10 cellular contexts compared by ENCODE assay signal in genomic region chr1:12087797-12088314, GRCh38. TPM values are rescaled to one million over a fixed set of nuclear protein-coding genes. Genes with fewer than 3 reads are reported as not detected.
DNase-seq lines count a peak whose midpoint lies in the region; ATAC-seq and TF ChIP-seq lines count a peak whose summit lies in the region.
"Had no signal": no experiment of that assay in that cellular context is flagged by ENCODE, and none has a peak within 500 bp of the region (broad histone marks: within the 10 kb centered on the region; RNA-seq: fewer than 3 reads in every experiment).

No MANE protein-coding gene starts in this region.

- H3K36me3 ChIP-seq in spleen, result no peaks in the 10 kb centered on the region
- H3K36me3 ChIP-seq in stomach, result no peaks in the 10 kb centered on the region

- DNase-seq in activated CD8-positive, alpha-beta memory T cell treated with anti-CD3 and anti-CD28 coated beads, Interleukin-2, amount 50 U/mL, for 48 hours, result peak; percentile 69
- DNase-seq in spleen, result no peak
- no peak for DNase-seq in stomach
- no peak for DNase-seq in C1 segment of cervical spinal cord (lab: John Stamatoyannopoulos, UW)
- no peak for DNase-seq in SIG-M5 treated with dmso at 0.1 percent for 504 hours (lab: John Stamatoyannopoulos, UW; ENCODE audit: unreplicated experiment)
- DNase-seq: NCI-H345 had no signal

- no peaks in the 10 kb centered on the region for H3K27me3 ChIP-seq in spleen (replicated peaks in 1 of 7)
- H3K27me3 ChIP-seq in stomach, result no peaks in the 10 kb centered on the region

- peak; percentile 44 for ATAC-seq in GM18858 (IDR thresholded peaks at IDR 0.05; ENCODE audit: unreplicated experiment)
- ATAC-seq in HG03457 (IDR thresholded peaks at IDR 0.05; ENCODE audit: unreplicated experiment), result peak; percentile 44
- no peak for ATAC-seq in HG02973 (IDR thresholded peaks at IDR 0.05; ENCODE audit: unreplicated experiment)

- H3K9me3 ChIP-seq in spleen, result peaks cover 0 to 14% (median 6%) of the 10 kb centered on the region in 8 donors
- H3K9me3 ChIP-seq in stomach, result peaks cover 0 to 7% (median 2%) of the 10 kb centered on the region in 4 donors

- TF ChIP-seq POLR2A in spleen (IDR thresholded peaks at IDR 0.05), result no peak
- no peak for TF ChIP-seq POLR2A in stomach (IDR thresholded peaks at IDR 0.05)

- H3K4me1 ChIP-seq in spleen (peaks cover 14 to 25% (median 23%) of the 10 kb centered on the region in 6 donors), stomach (no peaks in the 10 kb centered on the region)

- H3K27ac ChIP-seq in spleen (peak overlapping the region in 7 of 8 donors; percentile 15 to 83 (median 51)), stomach (no peak overlapping the region)

- H3K4me3 ChIP-seq in spleen (peak overlapping the region in 1 of 8 donors; percentile 18), stomach (no peak overlapping the region)

- 17 to 26% (median 24%) methylated on average over 9 of the region's 9 CpGs for WGBS in spleen, 5 donors
- 57 to 63% (median 58%) methylated on average over 9 of the region's 9 CpGs for WGBS in stomach, 5 donors

- TF ChIP-seq CTCF in spleen (IDR thresholded peaks at IDR 0.05 in 8 of 11, conservative IDR thresholded peaks at IDR 0.05 in 3 of 11) (no peak), stomach (IDR thresholded peaks at IDR 0.05) (no peak)

- intact Hi-C loops in spleen (cut with DNase I; ENCODE audit: low total_unique reads), result no loop called here
- intact Hi-C loops in stomach (cut with DNase I; ENCODE audit: low total_unique reads), result no loop called here

- no peak for TF ChIP-seq EP300 in stomach (IDR thresholded peaks at IDR 0.05)

RNA-seq across cellular contexts. Expression of gene TNFRSF8, which starts 24.8 kb away (rescaled TPM):
- total RNA-seq in spleen (1 to 10 TPM; 1.3 to 7.6 (median 2.2) TPM), stomach (under 1 TPM in 3 of 5 donors, not detected in 2; 0.18 to 0.58 (median 0.45) TPM)
- polyA plus RNA-seq in spleen (1 to 10 TPM; 1.7 to 2.0 (median 1.9) TPM), stomach (1 to 10 TPM; 1.2 to 2.1 (median 1.5) TPM)
- total RNA-seq: endothelial cell of umbilical vein had no signal

Comparison
In these comparisons a context has a peak if more than half of its experiments do, and no peak if none do; other contexts are left out.
1. H3K27ac ChIP-seq: peak in spleen (7 of 8); none in stomach (0 of 5).